Comparison of ENCODE assay signal across 22 cellular contexts in genomic region chr11:111908639-111909305, GRCh38. TPM values are rescaled to one million over a fixed set of nuclear protein-coding genes. Genes with fewer than 3 reads are reported as not detected.
A peak's percentile ranks its signal among the peaks of the same experiment; 100 is the strongest.
DNase-seq lines count a peak whose midpoint lies in the region; ATAC-seq and TF ChIP-seq lines count a peak whose summit lies in the region.
"Had no signal": no experiment of that assay in that cellular context is flagged by ENCODE, and none has a peak within 500 bp of the region (broad histone marks: within the 10 kb centered on the region; RNA-seq: fewer than 3 reads in every experiment).

No MANE protein-coding gene starts in this region.

- TF ChIP-seq POLR2A in thyroid gland (IDR thresholded peaks at IDR 0.05) = no peak

- no peak for ATAC-seq in GM21717 (IDR thresholded peaks at IDR 0.05; ENCODE audit: unreplicated experiment)
- ATAC-seq: foreskin keratinocyte, left lobe of liver, Panc1, WTC11 had no signal

- H3K9me3 Mint-ChIP-seq in endothelial cell (ENCODE audit: unreplicated experiment) = peaks cover 6% of the 10 kb centered on the region
- H3K9me3 Mint-ChIP-seq: activated CD4-positive, alpha-beta memory T cell treated with anti-CD3 and anti-CD28 coated beads, Interleukin-2, amount 10 ng/mL, durations not matched to agents 7 days and 5 days; T-helper 2 cell treated with Interferon-gamma antibody and Interleukin-4, amounts not matched to agents 5 μg/mL and 100 μg/mL, for 36 hours had no signal

- no peak for TF ChIP-seq CTCF in ascending aorta (IDR thresholded peaks at IDR 0.05)
- TF ChIP-seq CTCF in endothelial cell (IDR thresholded peaks at IDR 0.05; ENCODE audit: unreplicated experiment) = no peak
- no peak for TF ChIP-seq CTCF in parathyroid adenoma (IDR thresholded peaks at IDR 0.05)
- no peak for TF ChIP-seq CTCF in thyroid gland (IDR thresholded peaks at IDR 0.05)

- peaks cover 6% of the 10 kb centered on the region for H3K27me3 Mint-ChIP-seq in endothelial cell (ENCODE audit: unreplicated experiment)

- H3K9me3 ChIP-seq in ascending aorta = no peaks in the 10 kb centered on the region
- no peaks in the 10 kb centered on the region for H3K9me3 ChIP-seq in parathyroid adenoma (ENCODE audit: control insufficient read depth, low read length)
- H3K9me3 ChIP-seq in thyroid gland = no peaks in the 10 kb centered on the region

- no peak overlapping the region for H3K4me2 ChIP-seq in parathyroid adenoma (ENCODE audit: low read length)

- H3K27me3 ChIP-seq in ascending aorta = no peaks in the 10 kb centered on the region
- H3K27me3 ChIP-seq in parathyroid adenoma (ENCODE audit: control insufficient read depth, insufficient read depth, low read length) = no peaks in the 10 kb centered on the region
- no peaks in the 10 kb centered on the region for H3K27me3 ChIP-seq in thyroid gland

- peaks cover 11% of the 10 kb centered on the region for H3K4me1 Mint-ChIP-seq in endothelial cell (ENCODE audit: unreplicated experiment)
- H3K4me1 Mint-ChIP-seq: activated CD4-positive, alpha-beta memory T cell treated with anti-CD3 and anti-CD28 coated beads, Interleukin-2, amount 10 ng/mL, durations not matched to agents 7 days and 5 days had no signal

- DNase-seq in ascending aorta (ENCODE audit: low spot score in 2 of 2) (no peak), endothelial cell (ENCODE audit: low spot score) (no peak), thyroid gland (no peak), cerebellar nuclear complex (lab: John Stamatoyannopoulos, UW) (no peak), islet precursor cell (no peak)
- DNase-seq: activated CD4-positive, alpha-beta memory T cell treated with anti-CD3 and anti-CD28 coated beads, Interleukin-2, amount 10 ng/mL, durations not matched to agents 7 days and 5 days; activated naive CD4-positive, alpha-beta T cell treated with Interleukin-2 at 50 U/mL for 16 hours; activated T-cell treated with anti-CD3 and anti-CD28 coated beads, Interleukin-2, amount 50 U/mL, for 1 hour; foreskin keratinocyte; KG1; MV-4-11; NCI-H187; NCI-H226; stimulated activated CD4-positive, alpha-beta T cell treated with anti-CD3 and anti-CD28 coated beads, Interleukin-2, amount 100 ng/mL, for 48 hours had no signal

- peaks cover 3% of the 10 kb centered on the region for H3K36me3 Mint-ChIP-seq in endothelial cell (ENCODE audit: low read depth, unreplicated experiment)
- H3K36me3 Mint-ChIP-seq: WTC11 had no signal

- H3K36me3 ChIP-seq in ascending aorta (peaks cover 8 to 30% of the 10 kb centered on the region in 2 donors), parathyroid adenoma (ENCODE audit: control insufficient read depth, insufficient read depth, low read length) (no peaks in the 10 kb centered on the region), thyroid gland (peaks cover 0 to 7% of the 10 kb centered on the region in 2 donors)

- H3K4me1 ChIP-seq in ascending aorta (peaks cover 0 to 4% of the 10 kb centered on the region in 2 donors), parathyroid adenoma (peaks cover 26% of the 10 kb centered on the region), thyroid gland (peaks cover 30 to 35% of the 10 kb centered on the region in 2 donors)

- H3K27ac ChIP-seq in ascending aorta (peak overlapping the region; percentile 98 to 99), parathyroid adenoma (peak overlapping the region; percentile 49), thyroid gland (peak overlapping the region; percentile 98 to 100 (median 98))
- H3K27ac ChIP-seq: foreskin keratinocyte had no signal

- no peaks in the 10 kb centered on the region for H3K79me2 ChIP-seq in parathyroid adenoma

- H3K27ac Mint-ChIP-seq in endothelial cell (ENCODE audit: unreplicated experiment) = peak overlapping the region; percentile 84
- H3K27ac Mint-ChIP-seq: activated CD4-positive, alpha-beta memory T cell treated with anti-CD3 and anti-CD28 coated beads, Interleukin-2, amount 10 ng/mL, durations not matched to agents 7 days and 5 days; T-helper 2 cell treated with Interferon-gamma antibody and Interleukin-4, amounts not matched to agents 5 μg/mL and 100 μg/mL, for 36 hours; WTC11 had no signal

- H3K4me3 ChIP-seq in ascending aorta (peak overlapping the region; percentile 62 to 88), parathyroid adenoma (ENCODE audit: low read depth, low read length) (no peak overlapping the region), thyroid gland (replicated peaks in 1 of 3) (no peak overlapping the region)

- WGBS in thyroid gland, 2 donors = 80 to 88% methylated on average over 5 of the region's 5 CpGs

- H2AFZ ChIP-seq in parathyroid adenoma = peak overlapping the region; percentile 79

- intact Hi-C loops in ascending aorta (cut with DNase I) = no loop called here
- intact Hi-C loops in thyroid gland (cut with DNase I) = no loop called here

- no peak overlapping the region for H3K9ac ChIP-seq in parathyroid adenoma

- H3K4me3 Mint-ChIP-seq in endothelial cell (ENCODE audit: unreplicated experiment) = no peak overlapping the region
- H3K4me3 Mint-ChIP-seq: activated CD4-positive, alpha-beta memory T cell treated with anti-CD3 and anti-CD28 coated beads, Interleukin-2, amount 10 ng/mL, durations not matched to agents 7 days and 5 days; T-helper 2 cell treated with Interferon-gamma antibody and Interleukin-4, amounts not matched to agents 5 μg/mL and 100 μg/mL, for 36 hours; WTC11 had no signal

RNA-seq across cellular contexts. Expression of gene CRYAB, which starts 2.8 kb away (rescaled TPM):
- 288 TPM for total RNA-seq in ascending aorta
- not detected for total RNA-seq in endothelial cell (ENCODE audit: unreplicated experiment)
- 100 to 1,000 TPM; 174 to 350 (median 250) TPM for total RNA-seq in thyroid gland
- total RNA-seq: activated CD4-positive, alpha-beta memory T cell treated with anti-CD3 and anti-CD28 coated beads, Interleukin-2, amount 10 ng/mL, durations not matched to agents 7 days and 5 days; Daoy had no signal

RNA-seq across cellular contexts. Expression of gene HSPB2, which starts 3.8 kb away (rescaled TPM):
- total RNA-seq in ascending aorta (not detected), endothelial cell (ENCODE audit: unreplicated experiment) (not detected), thyroid gland (under 1 TPM in 1 of 4 donors, not detected in 3; 0.22 TPM)
- total RNA-seq: activated CD4-positive, alpha-beta memory T cell treated with anti-CD3 and anti-CD28 coated beads, Interleukin-2, amount 10 ng/mL, durations not matched to agents 7 days and 5 days; Daoy; foreskin keratinocyte; SK-MEL-5 had no signal

RNA-seq across cellular contexts. Expression of gene C11orf52, which starts 9.9 kb away (rescaled TPM):
- total RNA-seq in ascending aorta (not detected), endothelial cell (ENCODE audit: unreplicated experiment) (2.8 TPM), thyroid gland (10 to 100 TPM; 21.7 to 33.4 (median 24.9) TPM)
- total RNA-seq: activated CD4-positive, alpha-beta memory T cell treated with anti-CD3 and anti-CD28 coated beads, Interleukin-2, amount 10 ng/mL, durations not matched to agents 7 days and 5 days; Daoy; SK-MEL-5 had no signal

RNA-seq across cellular contexts. Expression of gene DIXDC1, which starts 28.4 kb away (rescaled TPM):
- total RNA-seq in ascending aorta (48.9 TPM), endothelial cell (ENCODE audit: unreplicated experiment) (6.2 TPM), thyroid gland (10 to 100 TPM; 30.5 to 41.3 (median 38.2) TPM)

RNA-seq across cellular contexts. Expression of gene CFAP68, which starts 29.4 kb away (rescaled TPM):
- total RNA-seq in ascending aorta = not detected
- 35.6 TPM for total RNA-seq in endothelial cell (ENCODE audit: unreplicated experiment)
- total RNA-seq in thyroid gland = 10 to 100 TPM; 24.7 to 47.1 (median 38.0) TPM

Comparison
In these comparisons a context has a peak if more than half of its experiments do, and no peak if none do; other contexts are left out.
1. H3K4me3 ChIP-seq: peak in ascending aorta (2 of 2); none in parathyroid adenoma (single experiment) and thyroid gland (0 of 3).
2. RNA of gene CRYAB, which starts 2.8 kb away (total RNA-seq): 288 TPM in ascending aorta (single experiment) and 174 to 350 TPM in thyroid gland; not detected in endothelial cell (single experiment); every median in the first group is over 100 times any median in the second.
3. Peak in every context shown above with its lines, with median percentiles within 50 percentile points of each other: H3K27ac ChIP-seq.